In the genomic region with DNA sequence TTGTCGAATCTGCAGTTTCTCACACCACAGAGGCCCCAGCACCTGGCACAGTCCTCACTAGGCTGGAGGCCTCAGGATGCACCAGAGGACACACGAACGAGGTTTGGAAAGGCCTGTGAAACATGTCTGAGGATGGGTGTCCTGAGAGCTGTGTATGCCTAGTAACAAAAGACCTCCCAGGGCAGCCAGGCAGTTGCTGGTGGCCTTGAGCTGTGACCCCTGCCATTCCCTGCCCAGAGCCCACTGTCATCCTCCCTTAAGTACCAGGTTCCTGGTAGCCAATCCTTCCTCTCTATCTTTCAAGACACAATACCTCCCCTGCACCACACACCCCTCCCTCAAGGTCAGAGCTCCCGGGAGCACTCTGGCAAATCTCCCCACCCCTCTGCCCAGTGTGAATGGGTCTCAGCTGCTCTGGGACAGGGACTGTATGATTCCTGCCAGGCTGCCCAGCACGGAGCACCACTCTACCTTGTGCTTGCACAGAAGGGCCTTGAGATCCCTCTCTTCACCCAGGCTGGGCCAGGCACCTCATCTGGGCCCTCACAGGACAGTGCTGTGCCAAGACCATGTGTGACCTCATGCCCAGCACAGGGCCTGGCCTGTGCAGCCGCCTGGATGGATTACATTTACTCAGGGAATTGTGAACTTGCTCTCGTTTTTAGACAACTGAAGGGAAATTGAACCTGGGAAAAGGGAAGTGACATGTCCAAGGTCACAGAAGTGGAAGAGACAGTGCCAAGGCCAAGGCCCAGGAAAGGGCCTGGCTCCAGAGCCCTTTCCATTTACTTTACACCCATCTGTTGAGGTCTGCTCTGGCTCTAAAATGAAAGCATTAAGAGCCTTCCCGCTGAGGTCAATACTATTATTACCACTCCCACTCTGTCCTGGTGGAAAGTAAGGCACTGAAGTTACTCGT, we compare ENCODE assay signal across 1 cellular context.
TF ChIP-seq lines count a peak whose summit lies in the region.

No MANE protein-coding gene starts in this region.

TF ChIP-seq in HepG2, 621 proteins besides CTCF, POLR2A, EP300 and RAD21 (continued from another document):
- TF ChIP-seq HNF4A (CRISPR knock-in tag; IDR thresholded peaks at IDR 0.05) (peak; percentile 81), NR3C1 (CRISPR knock-in tag; IDR thresholded peaks at IDR 0.05) (no peak), KLF6 (CRISPR knock-in tag; IDR thresholded peaks at IDR 0.05) (0 out of 2 replicates have a peak, but pooled peaks have one; percentile 20), ZNF318 (CRISPR knock-in tag; IDR thresholded peaks at IDR 0.05) (0 out of 2 replicates have a peak, but pooled peaks have one; percentile 35), RBM22 (optimal IDR thresholded peaks at IDR 0.05; ENCODE audit: low read length) (peak; percentile 27), ZNF350 (CRISPR knock-in tag; IDR thresholded peaks at IDR 0.05; ENCODE audit: borderline replicate concordance, low read depth) (0 out of 2 replicates have a peak, but pooled peaks have one; percentile 10), CHD2 (IDR thresholded peaks at IDR 0.05; ENCODE audit: low read depth, low read length) (no peak), RXRB (CRISPR knock-in tag; IDR thresholded peaks at IDR 0.05; ENCODE audit: borderline replicate concordance) (no peak), ZFP37 (CRISPR knock-in tag; IDR thresholded peaks at IDR 0.05; ENCODE audit: borderline replicate concordance) (no peak), ZNF569 (CRISPR knock-in tag; IDR thresholded peaks at IDR 0.05; ENCODE audit: borderline replicate concordance) (no peak), GABPA (IDR thresholded peaks at IDR 0.05; ENCODE audit: low read depth, low read length) (no peak), GABPA (CRISPR knock-in tag; IDR thresholded peaks at IDR 0.05; ENCODE audit: low read depth) (0 out of 2 replicates have a peak, but pooled peaks have one; percentile 11), MEIS1 (CRISPR knock-in tag; IDR thresholded peaks at IDR 0.05; ENCODE audit: borderline replicate concordance) (no peak), IKZF4 (CRISPR knock-in tag; IDR thresholded peaks at IDR 0.05; ENCODE audit: borderline replicate concordance, low read depth, not compliant biosample characterization) (no peak), ZNF331 (CRISPR knock-in tag; IDR thresholded peaks at IDR 0.05) (0 out of 2 replicates have a peak, but pooled peaks have one; percentile 22), FLYWCH1 (CRISPR knock-in tag; IDR thresholded peaks at IDR 0.05) (no peak), NFE2L2 (IDR thresholded peaks at IDR 0.05; ENCODE audit: low read length) (no peak), ZNF800 (CRISPR knock-in tag; IDR thresholded peaks at IDR 0.05) (no peak)
- TF ChIP-seq, protein P1, sequence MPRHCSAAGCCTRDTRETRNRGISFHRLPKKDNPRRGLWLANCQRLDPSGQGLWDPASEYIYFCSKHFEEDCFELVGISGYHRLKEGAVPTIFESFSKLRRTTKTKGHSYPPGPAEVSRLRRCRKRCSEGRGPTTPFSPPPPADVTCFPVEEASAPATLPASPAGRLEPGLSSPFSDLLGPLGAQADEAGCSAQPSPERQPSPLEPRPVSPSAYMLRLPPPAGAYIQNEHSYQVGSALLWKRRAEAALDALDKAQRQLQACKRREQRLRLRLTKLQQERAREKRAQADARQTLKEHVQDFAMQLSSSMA (CRISPR knock-in tag; IDR thresholded peaks at IDR 0.05): no peak
- TF ChIP-seq, protein P2, sequence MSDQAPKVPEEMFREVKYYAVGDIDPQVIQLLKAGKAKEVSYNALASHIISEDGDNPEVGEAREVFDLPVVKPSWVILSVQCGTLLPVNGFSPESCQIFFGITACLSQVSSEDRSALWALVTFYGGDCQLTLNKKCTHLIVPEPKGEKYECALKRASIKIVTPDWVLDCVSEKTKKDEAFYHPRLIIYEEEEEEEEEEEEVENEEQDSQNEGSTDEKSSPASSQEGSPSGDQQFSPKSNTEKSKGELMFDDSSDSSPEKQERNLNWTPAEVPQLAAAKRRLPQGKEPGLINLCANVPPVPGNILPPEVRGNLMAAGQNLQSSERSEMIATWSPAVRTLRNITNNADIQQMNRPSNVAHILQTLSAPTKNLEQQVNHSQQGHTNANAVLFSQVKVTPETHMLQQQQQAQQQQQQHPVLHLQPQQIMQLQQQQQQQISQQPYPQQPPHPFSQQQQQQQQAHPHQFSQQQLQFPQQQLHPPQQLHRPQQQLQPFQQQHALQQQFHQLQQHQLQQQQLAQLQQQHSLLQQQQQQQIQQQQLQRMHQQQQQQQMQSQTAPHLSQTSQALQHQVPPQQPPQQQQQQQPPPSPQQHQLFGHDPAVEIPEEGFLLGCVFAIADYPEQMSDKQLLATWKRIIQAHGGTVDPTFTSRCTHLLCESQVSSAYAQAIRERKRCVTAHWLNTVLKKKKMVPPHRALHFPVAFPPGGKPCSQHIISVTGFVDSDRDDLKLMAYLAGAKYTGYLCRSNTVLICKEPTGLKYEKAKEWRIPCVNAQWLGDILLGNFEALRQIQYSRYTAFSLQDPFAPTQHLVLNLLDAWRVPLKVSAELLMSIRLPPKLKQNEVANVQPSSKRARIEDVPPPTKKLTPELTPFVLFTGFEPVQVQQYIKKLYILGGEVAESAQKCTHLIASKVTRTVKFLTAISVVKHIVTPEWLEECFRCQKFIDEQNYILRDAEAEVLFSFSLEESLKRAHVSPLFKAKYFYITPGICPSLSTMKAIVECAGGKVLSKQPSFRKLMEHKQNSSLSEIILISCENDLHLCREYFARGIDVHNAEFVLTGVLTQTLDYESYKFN (CRISPR knock-in tag; conservative IDR thresholded peaks at IDR 0.05): peak; percentile 44
